8 cellular contexts compared by ENCODE assay signal in genomic region chr19:47663911-47664771, GRCh38. TPM values are rescaled to one million over a fixed set of nuclear protein-coding genes. Genes with fewer than 3 reads are reported as not detected.
DNase-seq lines count a peak whose midpoint lies in the region; ATAC-seq, FAIRE-seq and TF ChIP-seq lines count a peak whose summit lies in the region.

No MANE protein-coding gene starts in this region.

- H3K27ac ChIP-seq in astrocyte (ENCODE audit: low read depth, low read length): peak overlapping the region; percentile 98
- peak overlapping the region; percentile 84 to 96 for H3K27ac ChIP-seq in kidney (ENCODE audit: low read depth in 2 of 2, low read length in 2 of 2)

- no peaks in the 10 kb centered on the region for H3K9me3 Mint-ChIP-seq in astrocyte (ENCODE audit: unreplicated experiment)

- peak overlapping the region; percentile 54 for H3K4me3 ChIP-seq in astrocyte (ENCODE audit: insufficient read depth, low read depth, low read length)
- no peak overlapping the region for H3K4me3 ChIP-seq in kidney (ENCODE audit: low read length in 2 of 2)

- H3K27me3 ChIP-seq in astrocyte (ENCODE audit: insufficient read depth, low read length): no peaks in the 10 kb centered on the region

- H3K9ac ChIP-seq in astrocyte (ENCODE audit: low read length) (peak overlapping the region; percentile 88), kidney (ENCODE audit: low read length in 2 of 2) (peak overlapping the region in 1 of 2 donors; percentile 41)

- peaks cover 48% of the 10 kb centered on the region for H3K4me1 Mint-ChIP-seq in astrocyte (ENCODE audit: low read depth, unreplicated experiment)

- FAIRE-seq in astrocyte (lab: Jason Lieb, UNC) (peak; percentile 93), kidney (lab: Jason Lieb, UNC) (no peak)

- intact Hi-C loops in kidney (cut with DNase I): no loop called here

- peak overlapping the region; percentile 98 for H3K27ac Mint-ChIP-seq in astrocyte (ENCODE audit: unreplicated experiment)

- H3K36me3 ChIP-seq in astrocyte (ENCODE audit: insufficient read depth, low read length) (no peaks in the 10 kb centered on the region), kidney (ENCODE audit: control insufficient read depth in 1 of 2, insufficient read depth in 2 of 2, low read length in 2 of 2) (no peaks in the 10 kb centered on the region)

- H3K4me3 Mint-ChIP-seq in astrocyte (ENCODE audit: unreplicated experiment): peak overlapping the region; percentile 41

- H4K20me1 ChIP-seq in astrocyte (ENCODE audit: insufficient read depth, low read length): peaks cover 68% of the 10 kb centered on the region

- H3K9me3 ChIP-seq in astrocyte (ENCODE audit: insufficient read depth, low read depth, low read length): no peaks in the 10 kb centered on the region
- H3K9me3 ChIP-seq in kidney (ENCODE audit: control insufficient read depth in 1 of 2, low read length in 2 of 2): no peaks in the 10 kb centered on the region

- TF ChIP-seq CTCF in astrocyte (IDR thresholded peaks at IDR 0.05; ENCODE audit: insufficient read depth, low read depth, low read length) (no peak), kidney (IDR thresholded peaks at IDR 0.05; ENCODE audit: borderline replicate concordance, extremely low read depth, insufficient read depth) (no peak)

- H3K36me3 Mint-ChIP-seq in astrocyte (ENCODE audit: low read depth, unreplicated experiment): peaks cover 14% of the 10 kb centered on the region

- no peak for ATAC-seq in GM21390 (IDR thresholded peaks at IDR 0.05; ENCODE audit: unreplicated experiment)
- ATAC-seq in GM19395 (IDR thresholded peaks at IDR 0.05; ENCODE audit: unreplicated experiment): no peak

- H3K4me1 ChIP-seq in astrocyte (ENCODE audit: insufficient read depth, low read length): peaks cover 43% of the 10 kb centered on the region
- H3K4me1 ChIP-seq in kidney (ENCODE audit: control insufficient read depth in 1 of 2, insufficient read depth in 1 of 2, low read depth in 1 of 2, low read length in 2 of 2): peaks cover 0 to 12% of the 10 kb centered on the region in 2 donors

- no peaks in the 10 kb centered on the region for H3K27me3 Mint-ChIP-seq in astrocyte (ENCODE audit: low read depth, unreplicated experiment)

- H2AFZ ChIP-seq in astrocyte (ENCODE audit: low read depth, low read length): no peak overlapping the region

- DNase-seq in HPDE6-E6E7 (ENCODE audit: extremely low spot score): peak; percentile 64
- peak; percentile 99 for DNase-seq in astrocyte (ENCODE audit: low read depth)
- peak; percentile 83 for DNase-seq in kidney
- DNase-seq in stromal cell of bone marrow (ENCODE audit: low read depth): peak; percentile 100
- no peak for DNase-seq in stimulated activated naive CD4-positive, alpha-beta T cell (lab: John Stamatoyannopoulos, UW)
- no peak for DNase-seq in activated CD4-positive, CD25-positive, alpha-beta regulatory T cell treated with anti-CD3 and anti-CD28 coated beads, Interleukin-2, amount 50 U/mL, for 72 hours

- peaks cover 71% of the 10 kb centered on the region for H3K79me2 ChIP-seq in astrocyte (ENCODE audit: insufficient read depth, low read length)

- H3K4me2 ChIP-seq in astrocyte (ENCODE audit: low read length): peak overlapping the region; percentile 83

RNA-seq across cellular contexts. Expression of gene EHD2, which starts 49.1 kb away (rescaled TPM):
- total RNA-seq in astrocyte (159 and 170 TPM in 2 replicates), kidney (105 TPM)
- 19.4 TPM for polyA plus RNA-seq in kidney (ENCODE audit: insufficient read depth, low read depth, low replicate concordance)

RNA-seq across cellular contexts. Expression of gene BICRA, which starts 55.2 kb away (rescaled TPM):
- total RNA-seq in astrocyte (16.5 and 20.7 TPM in 2 replicates), kidney (14.7 TPM)
- polyA plus RNA-seq in kidney (ENCODE audit: insufficient read depth, low read depth, low replicate concordance): 3.2 TPM

Comparison
In these comparisons a context has a peak if more than half of its experiments do, and no peak if none do; other contexts are left out.
1. DNase-seq: peak in HPDE6-E6E7 (single experiment), astrocyte (single experiment), kidney (single experiment) and stromal cell of bone marrow (single experiment); none in stimulated activated naive CD4-positive, alpha-beta T cell (0 of 6) and activated CD4-positive, CD25-positive, alpha-beta regulatory T cell treated with anti-CD3 and anti-CD28 coated beads, Interleukin-2, amount 50 U/mL, for 72 hours (single experiment).